ENCODE assay signal across 1 cellular context in genomic region chr20:48394415-48395081, GRCh38.
TF ChIP-seq lines count a peak whose summit lies in the region.

No MANE protein-coding gene starts in this region.

TF ChIP-seq in HepG2, 621 proteins besides CTCF, POLR2A, EP300 and RAD21 (continued from another document and continues in another):
- TF ChIP-seq, protein P1, sequence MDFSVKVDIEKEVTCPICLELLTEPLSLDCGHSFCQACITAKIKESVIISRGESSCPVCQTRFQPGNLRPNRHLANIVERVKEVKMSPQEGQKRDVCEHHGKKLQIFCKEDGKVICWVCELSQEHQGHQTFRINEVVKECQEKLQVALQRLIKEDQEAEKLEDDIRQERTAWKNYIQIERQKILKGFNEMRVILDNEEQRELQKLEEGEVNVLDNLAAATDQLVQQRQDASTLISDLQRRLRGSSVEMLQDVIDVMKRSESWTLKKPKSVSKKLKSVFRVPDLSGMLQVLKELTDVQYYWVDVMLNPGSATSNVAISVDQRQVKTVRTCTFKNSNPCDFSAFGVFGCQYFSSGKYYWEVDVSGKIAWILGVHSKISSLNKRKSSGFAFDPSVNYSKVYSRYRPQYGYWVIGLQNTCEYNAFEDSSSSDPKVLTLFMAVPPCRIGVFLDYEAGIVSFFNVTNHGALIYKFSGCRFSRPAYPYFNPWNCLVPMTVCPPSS (IDR thresholded peaks at IDR 0.05), result no peak
- peak; percentile 61 for TF ChIP-seq ZNF350 (CRISPR knock-in tag; IDR thresholded peaks at IDR 0.05; ENCODE audit: borderline replicate concordance, low read depth)
- no peak for TF ChIP-seq SMYD3 (CRISPR knock-in tag; IDR thresholded peaks at IDR 0.05)
- TF ChIP-seq MXI1 (IDR thresholded peaks at IDR 0.05; ENCODE audit: borderline replicate concordance, low read depth, low read length), result no peak
- TF ChIP-seq, protein P2, sequence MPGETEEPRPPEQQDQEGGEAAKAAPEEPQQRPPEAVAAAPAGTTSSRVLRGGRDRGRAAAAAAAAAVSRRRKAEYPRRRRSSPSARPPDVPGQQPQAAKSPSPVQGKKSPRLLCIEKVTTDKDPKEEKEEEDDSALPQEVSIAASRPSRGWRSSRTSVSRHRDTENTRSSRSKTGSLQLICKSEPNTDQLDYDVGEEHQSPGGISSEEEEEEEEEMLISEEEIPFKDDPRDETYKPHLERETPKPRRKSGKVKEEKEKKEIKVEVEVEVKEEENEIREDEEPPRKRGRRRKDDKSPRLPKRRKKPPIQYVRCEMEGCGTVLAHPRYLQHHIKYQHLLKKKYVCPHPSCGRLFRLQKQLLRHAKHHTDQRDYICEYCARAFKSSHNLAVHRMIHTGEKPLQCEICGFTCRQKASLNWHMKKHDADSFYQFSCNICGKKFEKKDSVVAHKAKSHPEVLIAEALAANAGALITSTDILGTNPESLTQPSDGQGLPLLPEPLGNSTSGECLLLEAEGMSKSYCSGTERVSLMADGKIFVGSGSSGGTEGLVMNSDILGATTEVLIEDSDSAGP (CRISPR knock-in tag; IDR thresholded peaks at IDR 0.05; ENCODE audit: borderline replicate concordance), result peak; percentile 44
- TF ChIP-seq ISX (CRISPR knock-in tag; conservative IDR thresholded peaks at IDR 0.05), result no peak
- no peak for TF ChIP-seq MZF1 (CRISPR knock-in tag; IDR thresholded peaks at IDR 0.05; ENCODE audit: borderline replicate concordance)
- peak; percentile 91 for TF ChIP-seq ZNF710 (CRISPR knock-in tag; IDR thresholded peaks at IDR 0.05; ENCODE audit: borderline replicate concordance)
- TF ChIP-seq SATB2 (CRISPR knock-in tag; IDR thresholded peaks at IDR 0.05), result no peak
- no peak for TF ChIP-seq JUN (CRISPR knock-in tag; IDR thresholded peaks at IDR 0.05)
- TF ChIP-seq ZNF75D (CRISPR knock-in tag; IDR thresholded peaks at IDR 0.05; ENCODE audit: borderline replicate concordance), result no peak
- TF ChIP-seq, protein P3, sequence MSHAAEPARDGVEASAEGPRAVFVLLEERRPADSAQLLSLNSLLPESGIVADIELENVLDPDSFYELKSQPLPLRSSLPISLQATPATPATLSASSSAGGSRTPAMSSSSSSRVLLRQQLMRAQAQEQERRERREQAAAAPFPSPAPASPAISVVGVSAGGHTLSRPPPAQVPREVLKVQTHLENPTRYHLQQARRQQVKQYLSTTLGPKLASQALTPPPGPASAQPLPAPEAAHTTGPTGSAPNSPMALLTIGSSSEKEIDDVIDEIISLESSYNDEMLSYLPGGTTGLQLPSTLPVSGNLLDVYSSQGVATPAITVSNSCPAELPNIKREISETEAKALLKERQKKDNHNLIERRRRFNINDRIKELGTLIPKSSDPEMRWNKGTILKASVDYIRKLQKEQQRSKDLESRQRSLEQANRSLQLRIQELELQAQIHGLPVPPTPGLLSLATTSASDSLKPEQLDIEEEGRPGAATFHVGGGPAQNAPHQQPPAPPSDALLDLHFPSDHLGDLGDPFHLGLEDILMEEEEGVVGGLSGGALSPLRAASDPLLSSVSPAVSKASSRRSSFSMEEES (CRISPR knock-in tag; IDR thresholded peaks at IDR 0.05), result no peak
- no peak for TF ChIP-seq PREB (CRISPR knock-in tag; IDR thresholded peaks at IDR 0.05)
- TF ChIP-seq, protein P4, sequence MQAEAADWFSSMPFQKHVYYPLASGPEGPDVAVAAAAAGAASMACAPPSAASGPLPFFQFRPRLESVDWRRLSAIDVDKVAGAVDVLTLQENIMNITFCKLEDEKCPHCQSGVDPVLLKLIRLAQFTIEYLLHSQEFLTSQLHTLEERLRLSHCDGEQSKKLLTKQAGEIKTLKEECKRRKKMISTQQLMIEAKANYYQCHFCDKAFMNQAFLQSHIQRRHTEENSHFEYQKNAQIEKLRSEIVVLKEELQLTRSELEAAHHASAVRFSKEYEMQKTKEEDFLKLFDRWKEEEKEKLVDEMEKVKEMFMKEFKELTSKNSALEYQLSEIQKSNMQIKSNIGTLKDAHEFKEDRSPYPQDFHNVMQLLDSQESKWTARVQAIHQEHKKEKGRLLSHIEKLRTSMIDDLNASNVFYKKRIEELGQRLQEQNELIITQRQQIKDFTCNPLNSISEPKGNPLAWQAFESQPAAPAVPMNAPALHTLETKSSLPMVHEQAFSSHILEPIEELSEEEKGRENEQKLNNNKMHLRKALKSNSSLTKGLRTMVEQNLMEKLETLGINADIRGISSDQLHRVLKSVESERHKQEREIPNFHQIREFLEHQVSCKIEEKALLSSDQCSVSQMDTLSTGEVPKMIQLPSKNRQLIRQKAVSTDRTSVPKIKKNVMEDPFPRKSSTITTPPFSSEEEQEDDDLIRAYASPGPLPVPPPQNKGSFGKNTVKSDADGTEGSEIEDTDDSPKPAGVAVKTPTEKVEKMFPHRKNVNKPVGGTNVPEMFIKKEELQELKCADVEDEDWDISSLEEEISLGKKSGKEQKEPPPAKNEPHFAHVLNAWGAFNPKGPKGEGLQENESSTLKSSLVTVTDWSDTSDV (CRISPR knock-in tag; IDR thresholded peaks at IDR 0.05), result no peak
- TF ChIP-seq MEF2D (CRISPR knock-in tag; IDR thresholded peaks at IDR 0.05), result no peak
- TF ChIP-seq, protein P5, sequence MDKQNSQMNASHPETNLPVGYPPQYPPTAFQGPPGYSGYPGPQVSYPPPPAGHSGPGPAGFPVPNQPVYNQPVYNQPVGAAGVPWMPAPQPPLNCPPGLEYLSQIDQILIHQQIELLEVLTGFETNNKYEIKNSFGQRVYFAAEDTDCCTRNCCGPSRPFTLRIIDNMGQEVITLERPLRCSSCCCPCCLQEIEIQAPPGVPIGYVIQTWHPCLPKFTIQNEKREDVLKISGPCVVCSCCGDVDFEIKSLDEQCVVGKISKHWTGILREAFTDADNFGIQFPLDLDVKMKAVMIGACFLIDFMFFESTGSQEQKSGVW (CRISPR knock-in tag; IDR thresholded peaks at IDR 0.05; ENCODE audit: borderline replicate concordance), result no peak
- no peak for TF ChIP-seq SUZ12 (IDR thresholded peaks at IDR 0.05; ENCODE audit: low read depth, low read length)
- no peak for TF ChIP-seq ZNF556 (CRISPR knock-in tag; IDR thresholded peaks at IDR 0.05; ENCODE audit: borderline replicate concordance)
- TF ChIP-seq ZBTB40 (IDR thresholded peaks at IDR 0.05), result no peak
- TF ChIP-seq ZBTB40 (CRISPR knock-in tag; IDR thresholded peaks at IDR 0.05), result no peak
- no peak for TF ChIP-seq CBX2 (IDR thresholded peaks at IDR 0.05; ENCODE audit: low read depth, low read length)
- TF ChIP-seq CBX2 (CRISPR knock-in tag; IDR thresholded peaks at IDR 0.05; ENCODE audit: low read depth), result no peak
- no peak; the same call in 1 of the 2 replicates for TF ChIP-seq TFAP4 (IDR thresholded peaks at IDR 0.05; ENCODE audit: borderline replicate concordance, low read depth)
- TF ChIP-seq TCF12 (IDR thresholded peaks at IDR 0.05), result no peak
- TF ChIP-seq TCF12 (CRISPR knock-in tag; IDR thresholded peaks at IDR 0.05), result 0 out of 2 replicates have a peak, but pooled peaks have one; percentile 62
- TF ChIP-seq ZNF20 (CRISPR knock-in tag; IDR thresholded peaks at IDR 0.05), result no peak
- TF ChIP-seq PAX8 (CRISPR knock-in tag; IDR thresholded peaks at IDR 0.05; ENCODE audit: borderline replicate concordance), result no peak
- TF ChIP-seq, protein P6, sequence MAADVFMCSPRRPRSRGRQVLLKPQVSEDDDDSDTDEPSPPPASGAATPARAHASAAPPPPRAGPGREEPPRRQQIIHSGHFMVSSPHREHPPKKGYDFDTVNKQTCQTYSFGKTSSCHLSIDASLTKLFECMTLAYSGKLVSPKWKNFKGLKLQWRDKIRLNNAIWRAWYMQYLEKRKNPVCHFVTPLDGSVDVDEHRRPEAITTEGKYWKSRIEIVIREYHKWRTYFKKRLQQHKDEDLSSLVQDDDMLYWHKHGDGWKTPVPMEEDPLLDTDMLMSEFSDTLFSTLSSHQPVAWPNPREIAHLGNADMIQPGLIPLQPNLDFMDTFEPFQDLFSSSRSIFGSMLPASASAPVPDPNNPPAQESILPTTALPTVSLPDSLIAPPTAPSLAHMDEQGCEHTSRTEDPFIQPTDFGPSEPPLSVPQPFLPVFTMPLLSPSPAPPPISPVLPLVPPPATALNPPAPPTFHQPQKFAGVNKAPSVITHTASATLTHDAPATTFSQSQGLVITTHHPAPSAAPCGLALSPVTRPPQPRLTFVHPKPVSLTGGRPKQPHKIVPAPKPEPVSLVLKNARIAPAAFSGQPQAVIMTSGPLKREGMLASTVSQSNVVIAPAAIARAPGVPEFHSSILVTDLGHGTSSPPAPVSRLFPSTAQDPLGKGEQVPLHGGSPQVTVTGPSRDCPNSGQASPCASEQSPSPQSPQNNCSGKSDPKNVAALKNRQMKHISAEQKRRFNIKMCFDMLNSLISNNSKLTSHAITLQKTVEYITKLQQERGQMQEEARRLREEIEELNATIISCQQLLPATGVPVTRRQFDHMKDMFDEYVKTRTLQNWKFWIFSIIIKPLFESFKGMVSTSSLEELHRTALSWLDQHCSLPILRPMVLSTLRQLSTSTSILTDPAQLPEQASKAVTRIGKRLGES (CRISPR knock-in tag; IDR thresholded peaks at IDR 0.05; ENCODE audit: borderline replicate concordance), result no peak
- no peak; the same call in 1 of the 2 replicates for TF ChIP-seq ZNF746 (CRISPR knock-in tag; IDR thresholded peaks at IDR 0.05)
